ENCODE assay signal across 19 cellular contexts in genomic region chr22:27745154-27745553, GRCh38.
"Had no signal": no experiment of that assay in that cellular context is flagged by ENCODE, and none has a peak within 500 bp of the region (broad histone marks: within the 10 kb centered on the region; RNA-seq: fewer than 3 reads in every experiment).

No MANE protein-coding gene starts in this region.

- H3K27me3 ChIP-seq: esophagus squamous epithelium, gastroesophageal sphincter, suprapubic skin, thyroid gland, upper lobe of left lung, vagina had no signal

- H3K4me1 Mint-ChIP-seq: memory B cell, naive B cell had no signal

- H3K27ac ChIP-seq: esophagus squamous epithelium, gastroesophageal sphincter, left ventricle myocardium inferior, lower lobe of right lung, suprapubic skin, thyroid gland, upper lobe of left lung, vagina had no signal

- H3K9me3 Mint-ChIP-seq: dendritic cell treated with granulocyte-macrophage colony-stimulating factor and Interleukin-4, amounts not matched to agents 40 ng/mL and 50 ng/mL, for 4 days; effector memory CD8-positive, alpha-beta T cell had no signal

- H3K27ac Mint-ChIP-seq: dendritic cell treated with granulocyte-macrophage colony-stimulating factor and Interleukin-4, amounts not matched to agents 40 ng/mL and 50 ng/mL, for 4 days; effector memory CD8-positive, alpha-beta T cell; immature natural killer cell; memory B cell; naive B cell; nephron had no signal

- DNase-seq: effector memory CD8-positive, alpha-beta T cell; esophagus squamous epithelium; foreskin fibroblast; glutamatergic neuron; immature natural killer cell; left ventricle myocardium inferior; lower lobe of right lung; naive B cell; small intestine; stimulated activated CD4-positive, alpha-beta T cell treated with anti-CD3 and anti-CD28 coated beads, Interleukin-12 subunit alpha, Interleukin-12 subunit beta, amount 100 ng/mL, for 4 hours; stimulated activated naive CD8-positive, alpha-beta T cell treated with anti-CD3 and anti-CD28 coated beads, Interleukin-15, Interleukin-2, amounts not matched to agents 100 U/mL and 50 U/mL, for 24 hours; thyroid gland; upper lobe of left lung had no signal

- H3K36me3 ChIP-seq: esophagus squamous epithelium, gastroesophageal sphincter, left ventricle myocardium inferior, lower lobe of right lung, suprapubic skin, thyroid gland, upper lobe of left lung, vagina had no signal

- ATAC-seq: effector memory CD8-positive, alpha-beta T cell; gastroesophageal sphincter; lower lobe of right lung; stimulated activated naive CD8-positive, alpha-beta T cell treated with anti-CD3 and anti-CD28 coated beads, Interleukin-15, Interleukin-2, amounts not matched to agents 100 U/mL and 50 U/mL, for 24 hours had no signal

- H3K9me3 ChIP-seq: lower lobe of right lung, suprapubic skin, thyroid gland, upper lobe of left lung, vagina had no signal

- H3K4me3 Mint-ChIP-seq: dendritic cell treated with granulocyte-macrophage colony-stimulating factor and Interleukin-4, amounts not matched to agents 40 ng/mL and 50 ng/mL, for 4 days; effector memory CD8-positive, alpha-beta T cell; immature natural killer cell; memory B cell; naive B cell; nephron had no signal

- H3K4me3 ChIP-seq: esophagus squamous epithelium, gastroesophageal sphincter, left ventricle myocardium inferior, lower lobe of right lung, suprapubic skin, thyroid gland, upper lobe of left lung, vagina had no signal

- H3K36me3 Mint-ChIP-seq: immature natural killer cell, memory B cell, naive B cell had no signal
